ENCODE assay signal across 10 cellular contexts in genomic region chr5:17317499-17317898, GRCh38.
DNase-seq lines count a peak whose midpoint lies in the region; ATAC-seq, FAIRE-seq and TF ChIP-seq lines count a peak whose summit lies in the region.
"Had no signal": no experiment of that assay in that cellular context is flagged by ENCODE, and none has a peak within 500 bp of the region (broad histone marks: within the 10 kb centered on the region; RNA-seq: fewer than 3 reads in every experiment).

No MANE protein-coding gene starts in this region.

- no peak for TF ChIP-seq POLR2A in adrenal gland (IDR thresholded peaks at IDR 0.05)

- H3K27me3 Mint-ChIP-seq in naive B cell: no peaks in the 10 kb centered on the region

- H3K36me3 Mint-ChIP-seq in naive B cell: no peaks in the 10 kb centered on the region

- H3K27ac ChIP-seq in adrenal gland: peak overlapping the region in 1 of 5 donors; percentile 39
- H3K27ac ChIP-seq: right atrium auricular region had no signal

- peaks cover 0 to 6% of the 10 kb centered on the region in 2 donors for H3K4me1 ChIP-seq in adrenal gland (replicated peaks in 1 of 2)
- H3K4me1 ChIP-seq: right atrium auricular region had no signal

- FAIRE-seq in GM19239 (lab: Jason Lieb, UNC): peak; percentile 91

- no peak overlapping the region for H3K4me3 ChIP-seq in adrenal gland
- H3K4me3 ChIP-seq: right atrium auricular region had no signal

- DNase-seq in GM19239 (ENCODE audit: insufficient read length, low spot score): no peak
- DNase-seq in MV-4-11 (lab: John Stamatoyannopoulos, UW): peak; percentile 76
- peak; percentile 3 for DNase-seq in naive B cell
- no peak for DNase-seq in 8988T
- no peak for DNase-seq in EL
- no peak for DNase-seq in occipital lobe (lab: John Stamatoyannopoulos, UW)
- no peak for DNase-seq in adrenal gland
- DNase-seq: central memory CD4-positive, alpha-beta T cell had no signal

- peaks cover 0 to 12% (median 7%) of the 10 kb centered on the region in 7 donors for H3K9me3 Mint-ChIP-seq in naive B cell

- H3K27ac Mint-ChIP-seq in naive B cell: peak overlapping the region; percentile 86 to 95 (median 92)

- peak; percentile 36 for ATAC-seq in HG02852 (IDR thresholded peaks at IDR 0.05; ENCODE audit: unreplicated experiment)
- ATAC-seq in naive B cell (ENCODE audit: low read depth in 2 of 2): no peak

- no peaks in the 10 kb centered on the region for H3K27me3 ChIP-seq in adrenal gland
- H3K27me3 ChIP-seq: right atrium auricular region had no signal

- H3K4me3 Mint-ChIP-seq in naive B cell: peak overlapping the region; percentile 14 to 91 (median 84)

- 54 to 60% (median 58%) methylated on average over 6 of the region's 6 CpGs for WGBS in adrenal gland, 4 donors

- intact Hi-C loops in adrenal gland (cut with DNase I): no loop called here

- H3K36me3 ChIP-seq in adrenal gland (replicated peaks in 1 of 2): no peaks in the 10 kb centered on the region
- H3K36me3 ChIP-seq: right atrium auricular region had no signal

- H3K9me3 ChIP-seq in adrenal gland (replicated peaks in 1 of 3): no peaks in the 10 kb centered on the region
- H3K9me3 ChIP-seq: right atrium auricular region had no signal

- no peak for TF ChIP-seq CTCF in adrenal gland (IDR thresholded peaks at IDR 0.05)

- H3K4me1 Mint-ChIP-seq in naive B cell: peaks cover 48 to 62% (median 58%) of the 10 kb centered on the region in 3 donors

Comparison
In these comparisons a context has a peak if more than half of its experiments do, and no peak if none do; other contexts are left out.
1. DNase-seq: peak in MV-4-11 (single experiment) and naive B cell (single experiment); none in GM19239 (single experiment), 8988T (single experiment), EL (single experiment), occipital lobe (single experiment) and adrenal gland (0 of 7).